Comparison of ENCODE assay signal across 30 cellular contexts in the genomic region with DNA sequence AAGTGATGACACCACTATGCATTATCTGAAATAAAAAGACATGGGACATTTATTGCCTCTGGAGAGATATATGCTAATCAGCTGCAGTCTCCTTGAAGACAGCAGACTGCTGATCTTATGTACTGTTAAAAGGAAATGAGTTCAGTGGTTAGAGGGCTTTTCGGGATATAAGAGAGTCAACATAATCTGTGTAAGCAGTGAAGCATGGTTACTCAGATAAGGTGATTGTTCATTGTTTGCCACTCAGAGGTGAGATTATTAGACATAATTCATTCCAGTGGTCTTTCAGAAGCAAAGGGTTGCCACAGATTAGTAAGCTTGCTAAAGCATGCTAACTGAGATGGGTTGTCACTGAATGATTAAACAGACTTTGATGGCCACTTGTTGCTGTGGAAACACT.
"Had no signal": no experiment of that assay in that cellular context is flagged by ENCODE, and none has a peak within 500 bp of the region (broad histone marks: within the 10 kb centered on the region; RNA-seq: fewer than 3 reads in every experiment).

No MANE protein-coding gene starts in this region.

- H3K27ac ChIP-seq: SJCRH30, SK-N-MC had no signal

- H3K27ac Mint-ChIP-seq: activated CD4-positive, alpha-beta T cell treated with anti-CD3 and anti-CD28 coated beads, Interleukin-2, amount 10 ng/mL, durations not matched to agents 7 days and 5 days; activated CD8-positive, alpha-beta T cell treated with anti-CD3 and anti-CD28 coated beads, Interleukin-2, amount 10 ng/mL, durations not matched to agents 7 days and 5 days; activated naive CD4-positive, alpha-beta T cell treated with anti-CD3 and anti-CD28 coated beads, Interleukin-2, amount 50 U/mL, for 24 hours; activated naive CD8-positive, alpha-beta T cell treated with anti-CD3 and anti-CD28 coated beads, Interleukin-2, amount 10 ng/mL, durations not matched to agents 7 days and 5 days; activated T-cell treated with anti-CD3 and anti-CD28 coated beads, Interleukin-2, amount 50 U/mL, for 24 hours; activated T-helper 2 cell treated with anti-CD3 and anti-CD28 coated beads, Interferon-gamma antibody, Interleukin-2, Interleukin-4, amounts not matched to agents 10 μg/mL and 5 μg/mL and 100 μg/mL, durations not matched to agents 14 hours and 24 hours and 36 hours; brain; T-helper 1 cell treated with Interleukin-12 subunit alpha and Interleukin-12 subunit beta and Interleukin-4 antibody, amounts not matched to agents 30 μg/mL and 1 μg/mL, for 36 hours; T-helper 2 cell treated with Interferon-gamma antibody and Interleukin-4, amounts not matched to agents 5 μg/mL and 100 μg/mL, for 36 hours had no signal

- H3K27me3 Mint-ChIP-seq: activated CD4-positive, alpha-beta T cell treated with anti-CD3 and anti-CD28 coated beads, Interleukin-2, amount 10 ng/mL, durations not matched to agents 7 days and 5 days; activated naive CD4-positive, alpha-beta T cell treated with anti-CD3 and anti-CD28 coated beads, Interleukin-2, amount 50 U/mL, for 24 hours; activated naive CD8-positive, alpha-beta T cell treated with anti-CD3 and anti-CD28 coated beads, Interleukin-2, amount 10 ng/mL, durations not matched to agents 7 days and 5 days; activated T-cell treated with anti-CD3 and anti-CD28 coated beads, Interleukin-2, amount 50 U/mL, for 24 hours; brain had no signal

- H3K9me3 ChIP-seq: SJCRH30 had no signal

- H3K4me1 Mint-ChIP-seq: activated CD4-positive, alpha-beta T cell treated with anti-CD3 and anti-CD28 coated beads, Interleukin-2, amount 10 ng/mL, durations not matched to agents 7 days and 5 days; activated naive CD4-positive, alpha-beta T cell treated with anti-CD3 and anti-CD28 coated beads, Interleukin-2, amount 50 U/mL, for 24 hours; activated naive CD8-positive, alpha-beta T cell treated with anti-CD3 and anti-CD28 coated beads, Interleukin-2, amount 10 ng/mL, durations not matched to agents 7 days and 5 days; brain had no signal

- H3K27me3 ChIP-seq: SJCRH30 had no signal

- H3K4me3 Mint-ChIP-seq: activated CD4-positive, alpha-beta T cell treated with anti-CD3 and anti-CD28 coated beads, Interleukin-2, amount 10 ng/mL, durations not matched to agents 7 days and 5 days; activated CD8-positive, alpha-beta T cell treated with anti-CD3 and anti-CD28 coated beads, Interleukin-2, amount 10 ng/mL, durations not matched to agents 7 days and 5 days; activated naive CD4-positive, alpha-beta T cell treated with anti-CD3 and anti-CD28 coated beads, Interleukin-2, amount 50 U/mL, for 24 hours; activated naive CD8-positive, alpha-beta T cell treated with anti-CD3 and anti-CD28 coated beads, Interleukin-2, amount 10 ng/mL, durations not matched to agents 7 days and 5 days; activated T-cell treated with anti-CD3 and anti-CD28 coated beads, Interleukin-2, amount 50 U/mL, for 24 hours; brain; T-helper 1 cell treated with Interleukin-12 subunit alpha and Interleukin-12 subunit beta and Interleukin-4 antibody, amounts not matched to agents 30 μg/mL and 1 μg/mL, for 36 hours; T-helper 2 cell treated with Interferon-gamma antibody and Interleukin-4, amounts not matched to agents 5 μg/mL and 100 μg/mL, for 36 hours had no signal

- H3K36me3 Mint-ChIP-seq: activated naive CD4-positive, alpha-beta T cell treated with anti-CD3 and anti-CD28 coated beads, Interleukin-2, amount 50 U/mL, for 24 hours; activated naive CD8-positive, alpha-beta T cell treated with anti-CD3 and anti-CD28 coated beads, Interleukin-2, amount 10 ng/mL, durations not matched to agents 7 days and 5 days; brain had no signal

- H3K9me3 Mint-ChIP-seq: activated naive CD8-positive, alpha-beta T cell treated with anti-CD3 and anti-CD28 coated beads, Interleukin-2, amount 10 ng/mL, durations not matched to agents 7 days and 5 days; brain had no signal

- H3K36me3 ChIP-seq: SJCRH30 had no signal

- ATAC-seq: activated CD8-positive, alpha-beta T cell treated with anti-CD3 and anti-CD28 coated beads, Interleukin-2, amount 10 ng/mL, durations not matched to agents 7 days and 5 days had no signal

- DNase-seq: activated CD4-positive, alpha-beta T cell treated with anti-CD3 and anti-CD28 coated beads, Interleukin-2, amount 10 ng/mL, durations not matched to agents 7 days and 5 days; activated CD4-positive, alpha-beta T cell treated with anti-CD3 and anti-CD28 coated beads, Interleukin-2, amount 50 U/mL, for 48 hours; activated CD8-positive, alpha-beta T cell treated with anti-CD3 and anti-CD28 coated beads, Interleukin-2, amount 10 ng/mL, durations not matched to agents 7 days and 5 days; activated gamma-delta T cell; activated naive CD4-positive, alpha-beta T cell treated with Interleukin-2 at 50 U/mL for 16 hours; activated naive CD8-positive, alpha-beta T cell treated with anti-CD3 and anti-CD28 coated beads, Interleukin-2, amount 10 ng/mL, durations not matched to agents 7 days and 5 days; activated T-cell treated with anti-CD3 and anti-CD28 coated beads, Interleukin-2, amount 50 U/mL, for 24 hours; amygdala; caudate nucleus; cerebellar nuclear complex; Kasumi-1; KBM-7; MM.1S; MV-4-11; NCI-H1092; NCI-H1436 treated with DMSO at 0.1 percent for 48 hours; NCI-H1694 treated with DMSO at 0.1 percent for 48 hours; NCI-H2029; NCI-H510A; NCI-H526; NCI-H748 treated with DMSO at 0.1 percent for 48 hours; NK-92 treated with Interleukin-12 subunit alpha and Interleukin-12 subunit beta, amount 100 ng/mL, for 24 hours; SHP77; SJCRH30 had no signal

- H3K4me3 ChIP-seq: SJCRH30, SK-N-MC had no signal

- H3K4me1 ChIP-seq: SJCRH30 had no signal
